In genomic region chr20:3221398-3222226, GRCh38 we compare ENCODE assay signal across 1 cellular context.
TF ChIP-seq lines count a peak whose summit lies in the region.

No MANE protein-coding gene starts in this region.

TF ChIP-seq in IMR-90, 13 proteins besides CTCF, POLR2A, EP300 and RAD21:
- TF ChIP-seq MAZ (IDR thresholded peaks at IDR 0.05; ENCODE audit: borderline replicate concordance, low read depth, low read length), result no peak
- no peak for TF ChIP-seq BHLHE40 (IDR thresholded peaks at IDR 0.05; ENCODE audit: low read depth, low read length)
- TF ChIP-seq FOS (IDR thresholded peaks at IDR 0.05; ENCODE audit: low read depth, low read length), result no peak
- TF ChIP-seq CEBPB (IDR thresholded peaks at IDR 0.05; ENCODE audit: low read depth, low read length), result no peak
- no peak for TF ChIP-seq SMC3 (IDR thresholded peaks at IDR 0.05; ENCODE audit: low read depth, low read length)
- TF ChIP-seq RCOR1 (IDR thresholded peaks at IDR 0.05; ENCODE audit: insufficient replicate concordance, low read length), result no peak
- TF ChIP-seq CHD1 (IDR thresholded peaks at IDR 0.05; ENCODE audit: low read depth, low read length), result no peak
- TF ChIP-seq RFX5 (IDR thresholded peaks at IDR 0.05; ENCODE audit: low read depth, low read length), result no peak
